ENCODE assay signal across 1 cellular context in genomic region chr4:147355849-147356248, GRCh38.
TF ChIP-seq lines count a peak whose summit lies in the region.

No MANE protein-coding gene starts in this region.

TF ChIP-seq in WTC11, 78 proteins besides CTCF, POLR2A, EP300 and RAD21 (continued from another document):
- no peak for TF ChIP-seq PRDM15 (CRISPR knock-in tag; IDR thresholded peaks at IDR 0.05)
- no peak for TF ChIP-seq IRF1 (CRISPR knock-in tag; IDR thresholded peaks at IDR 0.05)
